Comparison of ENCODE assay signal across 17 cellular contexts in genomic region chr4:8345946-8346814, GRCh38.
A peak's percentile ranks its signal among the peaks of the same experiment; 100 is the strongest.
DNase-seq lines count a peak whose midpoint lies in the region; ATAC-seq, FAIRE-seq and TF ChIP-seq lines count a peak whose summit lies in the region.
"Had no signal": no experiment of that assay in that cellular context is flagged by ENCODE, and none has a peak within 500 bp of the region (broad histone marks: within the 10 kb centered on the region; RNA-seq: fewer than 3 reads in every experiment).

No MANE protein-coding gene starts in this region.

- DNase-seq in Right ventricle myocardium superior (peak; percentile 45), Right ventricle myocardium inferior (ENCODE audit: missing footprints) (no peak), coronary artery (ENCODE audit: low spot score) (peak; percentile 67), mesenteric fat pad (ENCODE audit: low spot score) (peak; percentile 33), type B pancreatic cell (ENCODE audit: extremely low spot score, unreplicated experiment) (peak; percentile 66), foreskin keratinocyte (no peak), small intestine (no peak)
- DNase-seq: COR-L47, EL, GOT3, NCI-H1436, NCI-H2029, NCI-H2171, NCI-H446, PC-9 had no signal

- no peak overlapping the region for H3K27ac Mint-ChIP-seq in type B pancreatic cell

- H3K4me1 ChIP-seq in foreskin keratinocyte = no peaks in the 10 kb centered on the region
- H3K4me1 ChIP-seq in small intestine (ENCODE audit: control insufficient read depth in 2 of 2, insufficient read depth in 1 of 2, low read depth in 1 of 2, low read length in 1 of 2) = no peaks in the 10 kb centered on the region

- H3K27me3 ChIP-seq in foreskin keratinocyte (no peaks in the 10 kb centered on the region), small intestine (ENCODE audit: control insufficient read depth in 2 of 2, insufficient read depth in 2 of 2, low read length in 2 of 2) (no peaks in the 10 kb centered on the region)

- no peaks in the 10 kb centered on the region for H3K36me3 Mint-ChIP-seq in type B pancreatic cell

- no peaks in the 10 kb centered on the region for H3K27me3 Mint-ChIP-seq in type B pancreatic cell

- ATAC-seq in Right ventricle myocardium superior (ENCODE audit: poor library complexity) = no peak
- no peak for ATAC-seq in Right ventricle myocardium inferior
- ATAC-seq in foreskin keratinocyte = no peak

- no peak overlapping the region for H3K4me3 Mint-ChIP-seq in type B pancreatic cell

- no peak overlapping the region for H3K4me3 ChIP-seq in coronary artery
- no peak overlapping the region for H3K4me3 ChIP-seq in small intestine (ENCODE audit: low read depth in 1 of 2, low read length in 2 of 2)
- H3K4me3 ChIP-seq: PC-9 had no signal

- WGBS in small intestine, 3 donors = 69 to 87% (median 70%) methylated on average over 39 of the region's 39 CpGs

- TF ChIP-seq CTCF in coronary artery (IDR thresholded peaks at IDR 0.05) (no peak), type B pancreatic cell (conservative IDR thresholded peaks at IDR 0.05) (no peak), foreskin keratinocyte (conservative IDR thresholded peaks at IDR 0.05) (no peak)

- intact Hi-C loops in Right ventricle myocardium superior (cut with DNase I) (loop anchor here (10.0 kb wide), 1 partner anchor 49 kb away; no protein-coding TSS in a partner anchor), Right ventricle myocardium inferior (cut with DNase I) (no loop called here)

- H3K9me3 Mint-ChIP-seq in type B pancreatic cell = no peaks in the 10 kb centered on the region

- no peaks in the 10 kb centered on the region for H3K36me3 ChIP-seq in small intestine (ENCODE audit: control insufficient read depth in 2 of 2, insufficient read depth in 2 of 2, low read length in 2 of 2)

- H3K27ac ChIP-seq in coronary artery (no peak overlapping the region), foreskin keratinocyte (no peak overlapping the region), small intestine (ENCODE audit: low read depth in 1 of 2, low read length in 1 of 2) (no peak overlapping the region)
- H3K27ac ChIP-seq: C4-2B, KMS-11, PC-9 had no signal

- no peaks in the 10 kb centered on the region for H3K4me1 Mint-ChIP-seq in type B pancreatic cell (ENCODE audit: unreplicated experiment)

- no peaks in the 10 kb centered on the region for H3K9me3 ChIP-seq in small intestine (ENCODE audit: control insufficient read depth, low read depth)

- FAIRE-seq in small intestine (lab: Jason Lieb, UNC) = no peak

Comparison
In these comparisons a context has a peak if more than half of its experiments do, and no peak if none do; other contexts are left out.
1. DNase-seq: peak in Right ventricle myocardium superior (single experiment), coronary artery (single experiment), mesenteric fat pad (single experiment) and type B pancreatic cell (single experiment); none in Right ventricle myocardium inferior (single experiment), foreskin keratinocyte (0 of 2) and small intestine (single experiment).